In the genomic region with DNA sequence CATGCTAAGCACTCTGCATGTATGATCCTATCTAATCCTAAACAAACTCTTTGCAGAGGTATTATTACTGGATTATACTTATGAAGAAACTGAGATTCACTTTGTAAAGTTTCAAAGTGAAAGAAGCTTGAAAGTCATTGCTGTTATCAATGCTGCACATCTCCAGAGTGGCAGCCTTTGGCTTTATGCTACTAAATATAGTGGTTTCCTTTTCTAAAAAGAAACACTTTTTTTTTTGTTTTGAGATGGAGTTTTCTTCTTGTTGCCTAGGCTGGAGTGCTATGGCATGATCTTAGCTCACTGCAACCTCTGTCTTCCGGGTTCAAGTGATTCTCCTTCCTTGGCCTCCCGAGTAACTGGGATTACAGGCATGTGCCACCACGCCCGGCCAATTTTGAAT, we compare ENCODE assay signal across 17 cellular contexts.
DNase-seq lines count a peak whose midpoint lies in the region; ATAC-seq lines count a peak whose summit lies in the region.
"Had no signal": no experiment of that assay in that cellular context is flagged by ENCODE, and none has a peak within 500 bp of the region (broad histone marks: within the 10 kb centered on the region; RNA-seq: fewer than 3 reads in every experiment).

No MANE protein-coding gene starts in this region.

- no peaks in the 10 kb centered on the region for H3K9me3 Mint-ChIP-seq in activated T-cell treated with anti-CD3 and anti-CD28 coated beads, Interleukin-2, amount 50 U/mL, for 72 hours
- H3K9me3 Mint-ChIP-seq in activated T-cell treated with anti-CD3 and anti-CD28 coated beads, Interleukin-2, amount 50 U/mL, for 24 hours = no peaks in the 10 kb centered on the region
- no peaks in the 10 kb centered on the region for H3K9me3 Mint-ChIP-seq in T-helper 2 cell treated with Interferon-gamma antibody and Interleukin-4, amounts not matched to agents 5 μg/mL and 100 μg/mL, for 36 hours
- H3K9me3 Mint-ChIP-seq in immature natural killer cell = no peaks in the 10 kb centered on the region
- H3K9me3 Mint-ChIP-seq in natural killer cell treated with Interleukin-12 subunit alpha and Interleukin-12 subunit beta and Interleukin-15 and Interleukin-18, amount 100 ng/mL, for 72 hours = no peaks in the 10 kb centered on the region

- peaks cover 29% of the 10 kb centered on the region for H3K27me3 Mint-ChIP-seq in activated T-cell treated with anti-CD3 and anti-CD28 coated beads, Interleukin-2, amount 50 U/mL, for 72 hours (ENCODE audit: low read depth)
- H3K27me3 Mint-ChIP-seq in activated T-cell treated with anti-CD3 and anti-CD28 coated beads, Interleukin-2, amount 50 U/mL, for 24 hours = peaks cover 2% of the 10 kb centered on the region
- H3K27me3 Mint-ChIP-seq in T-helper 2 cell treated with Interferon-gamma antibody and Interleukin-4, amounts not matched to agents 5 μg/mL and 100 μg/mL, for 36 hours (ENCODE audit: low read depth) = peaks cover 46% of the 10 kb centered on the region
- peaks cover 1 to 9% (median 3%) of the 10 kb centered on the region in 3 donors for H3K27me3 Mint-ChIP-seq in immature natural killer cell (ENCODE audit: low read depth in 3 of 3)
- peaks cover 0 to 5% of the 10 kb centered on the region in 2 donors for H3K27me3 Mint-ChIP-seq in natural killer cell treated with Interleukin-12 subunit alpha and Interleukin-12 subunit beta and Interleukin-15 and Interleukin-18, amount 100 ng/mL, for 72 hours

- peak overlapping the region; percentile 11 to 17 for H3K4me3 Mint-ChIP-seq in activated T-cell treated with anti-CD3 and anti-CD28 coated beads, Interleukin-2, amount 50 U/mL, for 72 hours
- H3K4me3 Mint-ChIP-seq in activated T-cell treated with anti-CD3 and anti-CD28 coated beads, Interleukin-2, amount 50 U/mL, for 24 hours = no peak overlapping the region
- peak overlapping the region; percentile 63 for H3K4me3 Mint-ChIP-seq in T-helper 2 cell treated with Interferon-gamma antibody and Interleukin-4, amounts not matched to agents 5 μg/mL and 100 μg/mL, for 36 hours
- peak overlapping the region in 1 of 5 donors; percentile 3 for H3K4me3 Mint-ChIP-seq in immature natural killer cell
- H3K4me3 Mint-ChIP-seq in natural killer cell treated with Interleukin-12 subunit alpha and Interleukin-12 subunit beta and Interleukin-15 and Interleukin-18, amount 100 ng/mL, for 72 hours = no peak overlapping the region

- no peak overlapping the region for H3K4me3 ChIP-seq in Jurkat, Clone E6-1 (ENCODE audit: low read length)
- H3K4me3 ChIP-seq: MG63 had no signal

- no peak overlapping the region for H3K27ac Mint-ChIP-seq in activated T-cell treated with anti-CD3 and anti-CD28 coated beads, Interleukin-2, amount 50 U/mL, for 72 hours
- no peak overlapping the region for H3K27ac Mint-ChIP-seq in activated T-cell treated with anti-CD3 and anti-CD28 coated beads, Interleukin-2, amount 50 U/mL, for 24 hours
- peak overlapping the region; percentile 62 for H3K27ac Mint-ChIP-seq in T-helper 2 cell treated with Interferon-gamma antibody and Interleukin-4, amounts not matched to agents 5 μg/mL and 100 μg/mL, for 36 hours
- peak overlapping the region in 1 of 6 donors; percentile 67 for H3K27ac Mint-ChIP-seq in immature natural killer cell
- peak overlapping the region in 1 of 2 donors; percentile 47 for H3K27ac Mint-ChIP-seq in natural killer cell treated with Interleukin-12 subunit alpha and Interleukin-12 subunit beta and Interleukin-15 and Interleukin-18, amount 100 ng/mL, for 72 hours

- peaks cover 52% of the 10 kb centered on the region for H3K4me1 Mint-ChIP-seq in activated T-cell treated with anti-CD3 and anti-CD28 coated beads, Interleukin-2, amount 50 U/mL, for 72 hours (ENCODE audit: low read depth)
- peaks cover 45% of the 10 kb centered on the region for H3K4me1 Mint-ChIP-seq in activated T-cell treated with anti-CD3 and anti-CD28 coated beads, Interleukin-2, amount 50 U/mL, for 24 hours (ENCODE audit: low read depth)
- H3K4me1 Mint-ChIP-seq in T-helper 2 cell treated with Interferon-gamma antibody and Interleukin-4, amounts not matched to agents 5 μg/mL and 100 μg/mL, for 36 hours (ENCODE audit: low read depth) = peaks cover 59% of the 10 kb centered on the region
- peaks cover 44 to 51% of the 10 kb centered on the region in 2 donors for H3K4me1 Mint-ChIP-seq in immature natural killer cell
- peaks cover 35 to 45% of the 10 kb centered on the region in 2 donors for H3K4me1 Mint-ChIP-seq in natural killer cell treated with Interleukin-12 subunit alpha and Interleukin-12 subunit beta and Interleukin-15 and Interleukin-18, amount 100 ng/mL, for 72 hours (ENCODE audit: low read depth in 2 of 2)

- no peak for DNase-seq in activated T-cell treated with anti-CD3 and anti-CD28 coated beads, Interleukin-2, amount 50 U/mL, for 72 hours
- no peak for DNase-seq in activated T-cell treated with anti-CD3 and anti-CD28 coated beads, Interleukin-2, amount 50 U/mL, for 24 hours
- peak; percentile 59 for DNase-seq in Jurkat, Clone E6-1 (ENCODE audit: low read depth, low spot score)
- peak; percentile 12 for DNase-seq in T-helper 2 cell treated with Interferon-gamma antibody and Interleukin-4, amounts not matched to agents 5 μg/mL and 100 μg/mL, for 36 hours (ENCODE audit: low spot score)
- peak in 2 of 3 donors; percentile 12 to 17 for DNase-seq in immature natural killer cell
- no peak for DNase-seq in natural killer cell treated with Interleukin-12 subunit alpha and Interleukin-12 subunit beta and Interleukin-15 and Interleukin-18, amount 100 ng/mL, for 72 hours (ENCODE audit: low spot score)
- DNase-seq: ACHN, AML-193, Calu3, MG63, NCI-H1092 treated with DMSO at 0.1 percent for 48 hours, NCI-H1694, NCI-H226, NCI-H524 treated with DMSO at 0.1 percent for 48 hours, SHP77 had no signal

- H3K36me3 Mint-ChIP-seq in activated T-cell treated with anti-CD3 and anti-CD28 coated beads, Interleukin-2, amount 50 U/mL, for 72 hours (ENCODE audit: insufficient read depth in 2 of 2) = no peaks in the 10 kb centered on the region
- H3K36me3 Mint-ChIP-seq in activated T-cell treated with anti-CD3 and anti-CD28 coated beads, Interleukin-2, amount 50 U/mL, for 24 hours (ENCODE audit: low read depth) = no peaks in the 10 kb centered on the region
- no peaks in the 10 kb centered on the region for H3K36me3 Mint-ChIP-seq in T-helper 2 cell treated with Interferon-gamma antibody and Interleukin-4, amounts not matched to agents 5 μg/mL and 100 μg/mL, for 36 hours (ENCODE audit: low read depth)
- no peaks in the 10 kb centered on the region for H3K36me3 Mint-ChIP-seq in immature natural killer cell
- no peaks in the 10 kb centered on the region for H3K36me3 Mint-ChIP-seq in natural killer cell treated with Interleukin-12 subunit alpha and Interleukin-12 subunit beta and Interleukin-15 and Interleukin-18, amount 100 ng/mL, for 72 hours

- peak; percentile 35 to 38 for ATAC-seq in activated T-cell treated with anti-CD3 and anti-CD28 coated beads, Interleukin-2, amount 50 U/mL, for 72 hours (replicated peaks in 1 of 2)
- ATAC-seq in HG03039 (IDR thresholded peaks at IDR 0.05; ENCODE audit: unreplicated experiment) = no peak
- ATAC-seq in natural killer cell treated with Interleukin-12 subunit alpha and Interleukin-12 subunit beta and Interleukin-15 and Interleukin-18, amount 100 ng/mL, for 72 hours = no peak
- ATAC-seq: HepG2 had no signal

Comparison
In these comparisons a context has a peak if more than half of its experiments do, and no peak if none do; other contexts are left out.
1. H3K4me3 Mint-ChIP-seq: peak in activated T-cell treated with anti-CD3 and anti-CD28 coated beads, Interleukin-2, amount 50 U/mL, for 72 hours (2 of 2) and T-helper 2 cell treated with Interferon-gamma antibody and Interleukin-4, amounts not matched to agents 5 μg/mL and 100 μg/mL, for 36 hours (single experiment); none in activated T-cell treated with anti-CD3 and anti-CD28 coated beads, Interleukin-2, amount 50 U/mL, for 24 hours (single experiment) and natural killer cell treated with Interleukin-12 subunit alpha and Interleukin-12 subunit beta and Interleukin-15 and Interleukin-18, amount 100 ng/mL, for 72 hours (single experiment).
2. ATAC-seq: peak in activated T-cell treated with anti-CD3 and anti-CD28 coated beads, Interleukin-2, amount 50 U/mL, for 72 hours (2 of 2); none in HG03039 (single experiment) and natural killer cell treated with Interleukin-12 subunit alpha and Interleukin-12 subunit beta and Interleukin-15 and Interleukin-18, amount 100 ng/mL, for 72 hours (0 of 2).
3. DNase-seq: peak in Jurkat, Clone E6-1 (single experiment), T-helper 2 cell treated with Interferon-gamma antibody and Interleukin-4, amounts not matched to agents 5 μg/mL and 100 μg/mL, for 36 hours (single experiment) and immature natural killer cell (2 of 3); none in activated T-cell treated with anti-CD3 and anti-CD28 coated beads, Interleukin-2, amount 50 U/mL, for 72 hours (0 of 2), activated T-cell treated with anti-CD3 and anti-CD28 coated beads, Interleukin-2, amount 50 U/mL, for 24 hours (single experiment) and natural killer cell treated with Interleukin-12 subunit alpha and Interleukin-12 subunit beta and Interleukin-15 and Interleukin-18, amount 100 ng/mL, for 72 hours (single experiment).